8 cellular contexts compared by ENCODE assay signal in the genomic region with DNA sequence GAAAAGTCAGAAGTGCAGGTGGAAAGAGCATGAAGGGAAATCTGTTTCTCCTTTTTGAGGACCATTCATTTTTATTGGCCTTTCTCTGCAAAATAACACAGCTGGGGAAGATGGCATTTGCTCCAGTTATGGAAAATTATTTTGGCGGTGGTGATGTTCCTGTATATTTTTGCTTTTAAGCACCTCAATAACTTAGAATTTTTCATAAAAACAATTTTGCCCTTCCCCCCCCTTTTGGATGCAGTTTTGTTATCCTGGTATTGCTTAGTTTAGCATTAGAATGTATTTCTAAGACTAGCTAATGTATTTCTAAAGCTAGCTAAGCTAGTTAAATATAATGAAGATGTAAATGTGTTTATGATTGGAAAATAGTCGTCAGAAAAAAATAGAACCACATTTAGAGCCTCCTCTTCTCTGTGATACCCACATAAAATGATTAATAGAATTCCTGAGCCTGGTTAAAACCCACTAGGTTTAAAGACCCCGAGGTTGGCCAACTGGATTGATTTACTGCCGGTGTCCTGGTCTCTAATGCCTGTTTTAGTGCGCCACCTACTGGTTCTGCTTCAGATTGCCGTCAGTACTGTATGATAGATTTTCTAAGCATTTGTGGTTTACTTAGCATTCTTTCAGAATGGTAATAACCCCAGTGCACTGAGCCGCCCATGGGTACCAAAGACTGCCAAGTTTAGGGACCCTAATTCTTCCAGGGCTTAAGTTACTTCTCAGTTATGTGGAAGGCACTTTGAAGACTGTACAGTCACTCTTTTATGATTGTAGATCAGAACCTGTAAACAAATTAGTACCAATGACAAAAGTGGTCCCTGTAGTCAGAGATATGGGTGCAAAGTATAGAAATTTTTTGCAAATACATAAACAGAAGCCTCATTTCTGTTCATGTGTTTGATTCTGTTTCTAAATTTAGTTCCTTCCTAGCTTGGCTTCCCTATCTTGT. TPM values are rescaled to one million over a fixed set of nuclear protein-coding genes. Genes with fewer than 3 reads are reported as not detected.
DNase-seq lines count a peak whose midpoint lies in the region; ATAC-seq and TF ChIP-seq lines count a peak whose summit lies in the region.

No MANE protein-coding gene starts in this region.

- H3K36me3 Mint-ChIP-seq in CD8-positive, alpha-beta T cell = peaks cover 31% of the 10 kb centered on the region
- H3K36me3 Mint-ChIP-seq in activated naive CD4-positive, alpha-beta T cell treated with anti-CD3 and anti-CD28 coated beads, Interleukin-2, amount 50 U/mL, for 72 hours = no peaks in the 10 kb centered on the region
- H3K36me3 Mint-ChIP-seq in glutamatergic neuron (ENCODE audit: unreplicated experiment) = peaks cover 5% of the 10 kb centered on the region

- H3K4me3 ChIP-seq in CD8-positive, alpha-beta T cell (ENCODE audit: low read depth, low read length) = peak overlapping the region; percentile 15
- H3K4me3 ChIP-seq in parathyroid adenoma (ENCODE audit: low read depth, low read length) (peak overlapping the region; percentile 40), tibial artery (no peak overlapping the region)

- POLR2A ChIA-PET in CD8-positive, alpha-beta T cell (lab: Charles Lee) = interaction anchor here (0.7 to 2.7 kb wide), 7 partner anchors 9 to 1485 kb away, joined by 3 to 17 read pairs (median 3); no protein-coding TSS in a partner anchor

- no peak overlapping the region for H3K27ac ChIP-seq in CD8-positive, alpha-beta T cell (ENCODE audit: low read depth, low read length)
- H3K27ac ChIP-seq in parathyroid adenoma = peak overlapping the region; percentile 97
- H3K27ac ChIP-seq in tibial artery = peak overlapping the region; percentile 58 to 83

- CTCF ChIA-PET in CD8-positive, alpha-beta T cell (lab: Charles Lee) = interaction anchor here (0.6 to 6.1 kb wide), 63 partner anchors 9 to 617 kb away, joined by 3 to 143 read pairs (median 4); no protein-coding TSS in a partner anchor

- no peak overlapping the region for H2AFZ ChIP-seq in parathyroid adenoma

- DNase-seq in CD8-positive, alpha-beta T cell = peak; percentile 73 to 87 (median 79)
- DNase-seq in NCI-H1092 treated with DMSO at 0.1 percent for 48 hours (lab: John Stamatoyannopoulos, UW) (peak; percentile 64), SKM-1 (lab: John Stamatoyannopoulos, UW; ENCODE audit: unreplicated experiment) (peak; percentile 62), glutamatergic neuron (peak; percentile 84), tibial artery (peak; percentile 85 to 89)
- peak; percentile 67 to 85 for DNase-seq in activated naive CD4-positive, alpha-beta T cell treated with anti-CD3 and anti-CD28 coated beads, Interleukin-2, amount 50 U/mL, for 72 hours (ENCODE audit: low spot score in 2 of 2)

- peaks cover 88% of the 10 kb centered on the region for H3K4me1 Mint-ChIP-seq in CD8-positive, alpha-beta T cell (ENCODE audit: low read depth)
- peaks cover 50% of the 10 kb centered on the region for H3K4me1 Mint-ChIP-seq in glutamatergic neuron (ENCODE audit: low read depth, unreplicated experiment)

- no peaks in the 10 kb centered on the region for H3K27me3 ChIP-seq in CD8-positive, alpha-beta T cell (ENCODE audit: insufficient read depth, low read length)
- H3K27me3 ChIP-seq in parathyroid adenoma (ENCODE audit: control insufficient read depth, insufficient read depth, low read length) (no peaks in the 10 kb centered on the region), tibial artery (no peaks in the 10 kb centered on the region)

- H3K36me3 ChIP-seq in CD8-positive, alpha-beta T cell (ENCODE audit: insufficient read depth, low read length) = no peaks in the 10 kb centered on the region
- no peaks in the 10 kb centered on the region for H3K36me3 ChIP-seq in parathyroid adenoma (ENCODE audit: control insufficient read depth, insufficient read depth, low read length)
- peaks cover 0 to 4% (median under 1%) of the 10 kb centered on the region in 3 donors for H3K36me3 ChIP-seq in tibial artery

- H3K9me3 Mint-ChIP-seq in CD8-positive, alpha-beta T cell = no peaks in the 10 kb centered on the region
- H3K9me3 Mint-ChIP-seq in activated naive CD4-positive, alpha-beta T cell treated with anti-CD3 and anti-CD28 coated beads, Interleukin-2, amount 50 U/mL, for 72 hours = no peaks in the 10 kb centered on the region
- H3K9me3 Mint-ChIP-seq in glutamatergic neuron (ENCODE audit: unreplicated experiment) = peaks cover 2% of the 10 kb centered on the region

- H3K27ac Mint-ChIP-seq in CD8-positive, alpha-beta T cell = peak overlapping the region; percentile 93
- H3K27ac Mint-ChIP-seq in activated naive CD4-positive, alpha-beta T cell treated with anti-CD3 and anti-CD28 coated beads, Interleukin-2, amount 50 U/mL, for 72 hours = peak overlapping the region; percentile 30 to 85
- no peak overlapping the region for H3K27ac Mint-ChIP-seq in glutamatergic neuron (ENCODE audit: unreplicated experiment)

- no peak overlapping the region for H3K9ac ChIP-seq in parathyroid adenoma

- H3K9me3 ChIP-seq in CD8-positive, alpha-beta T cell (ENCODE audit: low read length) = no peaks in the 10 kb centered on the region
- H3K9me3 ChIP-seq in parathyroid adenoma (ENCODE audit: control insufficient read depth, low read length) (no peaks in the 10 kb centered on the region), tibial artery (no peaks in the 10 kb centered on the region)

- no peaks in the 10 kb centered on the region for H3K27me3 Mint-ChIP-seq in CD8-positive, alpha-beta T cell (ENCODE audit: low read depth)
- peaks cover 1% of the 10 kb centered on the region for H3K27me3 Mint-ChIP-seq in glutamatergic neuron (ENCODE audit: unreplicated experiment)

- intact Hi-C loops in CD8-positive, alpha-beta T cell (cut with DNase I, micrococcal nuclease) = loop anchor here (1.0 to 5.0 kb wide), 8 partner anchors 8 to 613 kb away; no protein-coding TSS in a partner anchor
- intact Hi-C loops in tibial artery (cut with DNase I; ENCODE audit: low total_unique reads) = loop anchor here (2.0 kb wide), 1 partner anchor 495 kb away; no protein-coding TSS in a partner anchor

- H3K4me3 Mint-ChIP-seq in CD8-positive, alpha-beta T cell = peak overlapping the region; percentile 71
- H3K4me3 Mint-ChIP-seq in glutamatergic neuron (ENCODE audit: unreplicated experiment) = peak overlapping the region; percentile 21

- peaks cover 42% of the 10 kb centered on the region for H3K79me2 ChIP-seq in parathyroid adenoma

- H3K4me1 ChIP-seq in CD8-positive, alpha-beta T cell (ENCODE audit: insufficient read depth, low read length) = peaks cover 79% of the 10 kb centered on the region
- peaks cover 29% of the 10 kb centered on the region for H3K4me1 ChIP-seq in parathyroid adenoma
- peaks cover 4 to 96% (median 64%) of the 10 kb centered on the region in 4 donors for H3K4me1 ChIP-seq in tibial artery

- peak overlapping the region; percentile 56 for H3K4me2 ChIP-seq in parathyroid adenoma (ENCODE audit: low read length)

- peak; percentile 92 for TF ChIP-seq CTCF in CD8-positive, alpha-beta T cell (IDR thresholded peaks at IDR 0.05)
- TF ChIP-seq CTCF in glutamatergic neuron (IDR thresholded peaks at IDR 0.05; ENCODE audit: partially characterized antibody, unreplicated experiment) (peak; percentile 91), parathyroid adenoma (IDR thresholded peaks at IDR 0.05) (peak; percentile 85), tibial artery (IDR thresholded peaks at IDR 0.05) (peak; percentile 80 to 84)

- ATAC-seq in CD8-positive, alpha-beta T cell = peak; percentile 59
- peak; percentile 45 for ATAC-seq in GM21717 (IDR thresholded peaks at IDR 0.05; ENCODE audit: unreplicated experiment)
- peak; percentile 48 to 63 for ATAC-seq in activated naive CD4-positive, alpha-beta T cell treated with anti-CD3 and anti-CD28 coated beads, Interleukin-2, amount 50 U/mL, for 72 hours

RNA-seq across cellular contexts. Expression of a gene that starts 11.4 kb away (rescaled TPM):
- 100 to 1,000 TPM; 181 to 194 TPM for total RNA-seq in CD8-positive, alpha-beta T cell
- total RNA-seq in activated naive CD4-positive, alpha-beta T cell treated with anti-CD3 and anti-CD28 coated beads, Interleukin-2, amount 50 U/mL, for 72 hours = 10 to 100 TPM in 1 of 2 donors, 1 to 10 TPM in 1; 6.9 to 10.1 TPM
- total RNA-seq in glutamatergic neuron (ENCODE audit: unreplicated experiment) = 38.4 TPM

Comparison
In these comparisons a context has a peak if more than half of its experiments do, and no peak if none do; other contexts are left out.
1. H3K4me3 ChIP-seq: peak in CD8-positive, alpha-beta T cell (single experiment) and parathyroid adenoma (single experiment); none in tibial artery (0 of 2).
2. Peak in every context shown above with its lines, with median percentiles within 50 percentile points of each other: ATAC-seq, DNase-seq and CTCF ChIP-seq.